In the genomic region with DNA sequence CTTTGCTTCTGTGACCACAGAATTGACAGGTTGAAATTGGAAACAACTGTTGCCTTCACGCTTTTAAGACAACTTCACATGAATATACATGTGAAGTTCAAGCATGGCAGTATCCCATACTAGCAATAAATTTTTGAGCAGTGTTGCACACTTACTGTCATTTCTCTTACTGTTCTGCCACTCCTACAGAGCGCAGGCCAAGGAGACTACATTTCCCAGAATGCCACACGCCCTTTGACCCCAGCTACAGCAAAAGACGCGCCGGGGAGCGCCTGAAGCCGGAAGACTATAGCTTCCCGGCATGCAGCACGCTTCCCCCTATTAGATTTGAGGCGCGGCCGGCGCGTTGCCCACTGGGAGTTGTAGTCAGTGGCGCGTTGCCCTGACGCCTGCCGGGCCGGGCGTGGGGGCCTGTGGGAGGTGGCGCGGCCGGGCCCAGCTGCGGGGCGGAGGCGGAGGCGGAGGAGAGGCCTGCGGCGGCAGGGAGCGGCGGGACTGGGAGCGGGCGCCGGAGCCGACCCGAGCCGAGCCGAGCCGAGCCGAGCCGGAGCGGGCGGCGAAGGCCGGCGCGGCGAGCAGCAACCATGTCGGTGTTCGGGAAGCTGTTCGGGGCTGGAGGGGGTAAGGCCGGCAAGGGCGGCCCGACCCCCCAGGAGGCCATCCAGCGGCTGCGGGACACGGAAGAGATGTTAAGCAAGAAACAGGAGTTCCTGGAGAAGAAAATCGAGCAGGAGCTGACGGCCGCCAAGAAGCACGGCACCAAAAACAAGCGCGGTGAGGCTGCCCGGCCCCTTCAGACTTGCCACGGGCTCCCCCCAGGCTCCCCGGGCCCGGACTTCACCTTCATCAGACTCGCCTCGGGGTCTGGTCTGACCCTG, we compare ENCODE assay signal across 8 cellular contexts. TPM values are rescaled to one million over a fixed set of nuclear protein-coding genes. Genes with fewer than 3 reads are reported as not detected.
DNase-seq lines count a peak whose midpoint lies in the region; ATAC-seq and TF ChIP-seq lines count a peak whose summit lies in the region.

A gene with protein sequence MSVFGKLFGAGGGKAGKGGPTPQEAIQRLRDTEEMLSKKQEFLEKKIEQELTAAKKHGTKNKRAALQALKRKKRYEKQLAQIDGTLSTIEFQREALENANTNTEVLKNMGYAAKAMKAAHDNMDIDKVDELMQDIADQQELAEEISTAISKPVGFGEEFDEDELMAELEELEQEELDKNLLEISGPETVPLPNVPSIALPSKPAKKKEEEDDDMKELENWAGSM (plus strand): TSS at position 464 of the 878 bp plus-strand sequence. CDS start 121 bp downstream, at position 585.

- intact Hi-C loops in CD14-positive monocyte (cut with micrococcal nuclease) (loop anchor here in 1 of 2 donors (2.0 to 5.0 kb wide), 3 partner anchors 79 to 301 kb away; partner anchors contain the start of genes EIF2S2, RALY and ZNF341), dorsolateral prefrontal cortex (cut with DNase I) (loop anchor here (1.0 to 10.0 kb wide), 7 partner anchors 78 to 494 kb away; partner anchors contain the start of genes EIF2S2 (in 2 of the 2), RALY (in 2 of the 2), ACTL10 (in 1 of the 2) and AHCY (in 1 of the 2)), right lobe of liver (cut with DNase I) (no loop called here)
- intact Hi-C loops in activated CD4-positive, alpha-beta memory T cell treated with anti-CD3 and anti-CD28 coated beads for 36 hours (cut with micrococcal nuclease) = loop anchor here (1.0 to 2.0 kb wide), 5 partner anchors 90 to 492 kb away; partner anchors contain the start of genes AHCY, E2F1, EIF2S2 and PXMP4

- DNase-seq in CD14-positive monocyte (ENCODE audit: low spot score) (peak; percentile 99), NCI-H82 (lab: John Stamatoyannopoulos, UW) (peak; percentile 99), dorsolateral prefrontal cortex (peak; percentile 98 to 99 (median 99)), right lobe of liver (peak; percentile 99)
- DNase-seq in activated CD4-positive, alpha-beta memory T cell treated with anti-CD3 and anti-CD28 coated beads for 36 hours = peak; percentile 99
- DNase-seq in stimulated activated CD4-positive, alpha-beta T cell treated with anti-CD3 and anti-CD28 coated beads, Interleukin-4, amount 100 ng/mL, for 4 hours = peak; percentile 96 to 99

- H3K4me3 ChIP-seq in dorsolateral prefrontal cortex (peak within 1 kb of the TSS; percentile 66 to 100 (median 95)), right lobe of liver (peak within 1 kb of the TSS; percentile 85 to 97 (median 88))

- H3K9me3 ChIP-seq in right lobe of liver = no peaks in the 10 kb centered on the region

- peaks cover 22 to 34% of the 10 kb centered on the region in 2 donors for H3K36me3 Mint-ChIP-seq in CD14-positive monocyte
- peaks cover 24% of the 10 kb centered on the region for H3K36me3 Mint-ChIP-seq in activated CD4-positive, alpha-beta memory T cell treated with anti-CD3 and anti-CD28 coated beads for 36 hours

- CTCF ChIA-PET in activated CD4-positive, alpha-beta memory T cell treated with anti-CD3 and anti-CD28 coated beads for 36 hours (lab: Charles Lee) = interaction anchor here (0.6 to 3.3 kb wide), 7 partner anchors 9 to 302 kb away, joined by 3 to 14 read pairs (median 4); partner anchors contain the start of genes EIF2S2 and ZNF341

- no peaks in the 10 kb centered on the region for H3K36me3 ChIP-seq in right lobe of liver

- TF ChIP-seq CTCF in CD14-positive monocyte (IDR thresholded peaks at IDR 0.05) (no peak), dorsolateral prefrontal cortex (IDR thresholded peaks at IDR 0.05 in 54 of 56, conservative IDR thresholded peaks at IDR 0.05 in 2 of 56; ENCODE audit: low read depth in 1 of 56, partially characterized antibody in 56 of 56) (peak in 32 of 56 donors; percentile 7 to 57 (median 29)), right lobe of liver (IDR thresholded peaks at IDR 0.05) (no peak)

- peaks cover 57% of the 10 kb centered on the region for H3K4me1 Mint-ChIP-seq in CD14-positive monocyte
- peaks cover 40% of the 10 kb centered on the region for H3K4me1 Mint-ChIP-seq in activated CD4-positive, alpha-beta memory T cell treated with anti-CD3 and anti-CD28 coated beads for 36 hours (ENCODE audit: low read depth)

- H3K27me3 ChIP-seq in dorsolateral prefrontal cortex = no peaks in the 10 kb centered on the region
- no peaks in the 10 kb centered on the region for H3K27me3 ChIP-seq in right lobe of liver

- H3K9me3 Mint-ChIP-seq in CD14-positive monocyte = peaks cover 0 to 2% (median 0%) of the 10 kb centered on the region in 7 donors
- H3K9me3 Mint-ChIP-seq in activated CD4-positive, alpha-beta memory T cell treated with anti-CD3 and anti-CD28 coated beads for 36 hours = no peaks in the 10 kb centered on the region

- H3K27ac ChIP-seq in dorsolateral prefrontal cortex (peak within 1 kb of the TSS in 57 of 59 donors; percentile 16 to 92 (median 83)), right lobe of liver (peak within 1 kb of the TSS; percentile 82 to 98 (median 92))

- peak within 1 kb of the TSS; percentile 96 to 98 for H3K4me3 Mint-ChIP-seq in CD14-positive monocyte
- peak within 1 kb of the TSS; percentile 98 for H3K4me3 Mint-ChIP-seq in activated CD4-positive, alpha-beta memory T cell treated with anti-CD3 and anti-CD28 coated beads for 36 hours

- peaks cover 0 to 2% (median 0%) of the 10 kb centered on the region in 3 donors for H3K27me3 Mint-ChIP-seq in CD14-positive monocyte (ENCODE audit: low read depth in 3 of 3)
- H3K27me3 Mint-ChIP-seq in activated CD4-positive, alpha-beta memory T cell treated with anti-CD3 and anti-CD28 coated beads for 36 hours = no peaks in the 10 kb centered on the region

- POLR2A ChIA-PET in activated CD4-positive, alpha-beta memory T cell treated with anti-CD3 and anti-CD28 coated beads for 36 hours (lab: Charles Lee) = interaction anchor here (0.6 to 3.7 kb wide), 6 partner anchors 8 to 367 kb away, joined by 3 to 17 read pairs (median 4); partner anchors contain the start of genes EIF2S2, RALY and SNTA1

- peaks cover 0 to 31% (median 10%) of the 10 kb centered on the region in 4 donors for H3K4me1 ChIP-seq in right lobe of liver

- peak; percentile 95 for TF ChIP-seq POLR2A in right lobe of liver (IDR thresholded peaks at IDR 0.05)

- ATAC-seq in GM19397 (IDR thresholded peaks at IDR 0.05; ENCODE audit: unreplicated experiment) (peak; percentile 97), HG03571 (IDR thresholded peaks at IDR 0.05; ENCODE audit: unreplicated experiment) (peak; percentile 93), right lobe of liver (peak; percentile 94 to 97 (median 97))

- H3K27ac Mint-ChIP-seq in CD14-positive monocyte = peak within 1 kb of the TSS; percentile 100
- H3K27ac Mint-ChIP-seq in activated CD4-positive, alpha-beta memory T cell treated with anti-CD3 and anti-CD28 coated beads for 36 hours = peak within 1 kb of the TSS; percentile 91

- under 1% methylated on average over 21 of the region's 70 CpGs for WGBS in right lobe of liver (ENCODE audit: insufficient coverage, low coverage, low lambda C conversion rate, missing lambda C conversion rate)

RNA-seq across cellular contexts. Expression of the gene that starts here (rescaled TPM):
- 10 to 100 TPM in 1 of 2 donors, 1 to 10 TPM in 1; 7.1 to 10.0 TPM for polyA plus RNA-seq in CD14-positive monocyte
- 10 to 100 TPM; 93.9 to 94.8 TPM for total RNA-seq in activated CD4-positive, alpha-beta memory T cell treated with anti-CD3 and anti-CD28 coated beads for 36 hours
- total RNA-seq in dorsolateral prefrontal cortex (100 to 1,000 TPM in 86 of 120 experiments, 10 to 100 TPM in 34; 68.7 to 154 (median 115) TPM), right lobe of liver (10 to 100 TPM; 21.0 to 40.8 (median 28.3) TPM)

Comparison
In these comparisons a context has a peak if more than half of its experiments do, and no peak if none do; other contexts are left out.
1. Peak in every context shown above with its lines: DNase-seq, ATAC-seq, H3K4me3 ChIP-seq and H3K27ac ChIP-seq.
2. CTCF ChIP-seq: peak in dorsolateral prefrontal cortex (32 of 56); none in CD14-positive monocyte (single experiment) and right lobe of liver (0 of 4).
3. intact Hi-C loops: an anchor here in activated CD4-positive, alpha-beta memory T cell treated with anti-CD3 and anti-CD28 coated beads for 36 hours (1.0 to 2.0 kb wide) and dorsolateral prefrontal cortex (1.0 to 10.0 kb wide); none called in right lobe of liver.